In the genomic region with DNA sequence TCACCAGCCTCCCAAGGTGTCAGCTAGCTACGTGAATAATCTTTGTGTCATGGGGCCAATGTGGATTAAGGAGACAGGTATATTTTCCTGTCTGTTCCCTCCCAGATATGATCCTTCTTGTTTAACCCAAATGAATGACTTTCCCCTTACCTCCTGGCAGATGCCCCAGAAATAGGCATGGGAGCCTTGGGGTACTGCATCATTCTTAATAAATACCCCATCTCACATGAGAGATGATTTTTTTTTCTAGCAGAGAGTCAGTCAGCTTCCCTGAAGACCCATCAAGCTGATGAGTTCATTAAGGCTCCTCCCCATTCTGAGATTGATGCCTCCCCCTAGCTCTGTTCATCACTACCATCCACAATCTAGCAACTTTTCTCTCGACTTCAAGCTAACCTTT, we compare ENCODE assay signal across 18 cellular contexts.
"Had no signal": no experiment of that assay in that cellular context is flagged by ENCODE, and none has a peak within 500 bp of the region (broad histone marks: within the 10 kb centered on the region; RNA-seq: fewer than 3 reads in every experiment).

No MANE protein-coding gene starts in this region.

- H3K9ac ChIP-seq: parathyroid adenoma had no signal

- DNase-seq: activated CD4-positive, alpha-beta T cell treated with anti-CD3 and anti-CD28 coated beads for 4 hours; activated CD4-positive, alpha-beta T cell treated with anti-CD3 and anti-CD28 coated beads, Interleukin-2, amount 50 U/mL, for 48 hours; activated CD4-positive, CD25-positive, alpha-beta regulatory T cell; activated naive CD4-positive, alpha-beta T cell treated with Interleukin-2 at 50 U/mL for 16 hours; activated naive CD8-positive, alpha-beta T cell treated with anti-CD3 and anti-CD28 coated beads for 36 hours; activated T-cell treated with anti-CD3 and anti-CD28 coated beads, Interleukin-2, amount 50 U/mL, for 48 hours; colonic mucosa; esophagus squamous epithelium; hypothalamus; left cardiac atrium; mesenchymal stem cell; stimulated activated CD4-positive, alpha-beta T cell treated with anti-CD3 and anti-CD28 coated beads, Interleukin-4, amount 100 ng/mL, for 1 hour; stimulated activated naive CD4-positive, alpha-beta T cell; T1000; upper lobe of left lung had no signal

- H3K36me3 ChIP-seq: breast epithelium, colonic mucosa, esophagus squamous epithelium, gastroesophageal sphincter, upper lobe of left lung had no signal

- H3K27me3 ChIP-seq: breast epithelium, colonic mucosa, esophagus squamous epithelium, gastroesophageal sphincter, upper lobe of left lung had no signal

- H3K9me3 ChIP-seq: breast epithelium, colonic mucosa, esophagus squamous epithelium, upper lobe of left lung had no signal

- H3K4me3 ChIP-seq: breast epithelium, colonic mucosa, esophagus squamous epithelium, gastroesophageal sphincter, upper lobe of left lung had no signal

- H3K27ac ChIP-seq: breast epithelium, colonic mucosa, esophagus squamous epithelium, parathyroid adenoma, upper lobe of left lung had no signal

- ATAC-seq: gastroesophageal sphincter, left cardiac atrium had no signal

- H3K4me1 ChIP-seq: breast epithelium, colonic mucosa, parathyroid adenoma had no signal
